Comparison of ENCODE assay signal across 26 cellular contexts in genomic region chr7:47688311-47689100, GRCh38.
DNase-seq lines count a peak whose midpoint lies in the region; ATAC-seq and TF ChIP-seq lines count a peak whose summit lies in the region.
"Had no signal": no experiment of that assay in that cellular context is flagged by ENCODE, and none has a peak within 500 bp of the region (broad histone marks: within the 10 kb centered on the region; RNA-seq: fewer than 3 reads in every experiment).

No MANE protein-coding gene starts in this region.

- H3K9ac ChIP-seq in HUES64 (ENCODE audit: low read depth, low read length): no peak overlapping the region
- H3K9ac ChIP-seq: parathyroid adenoma had no signal

- intact Hi-C loops in sciatic nerve (cut with DNase I): no loop called here

- H3K27me3 ChIP-seq in HUES64 (ENCODE audit: insufficient read depth, low read length): no peaks in the 10 kb centered on the region
- H3K27me3 ChIP-seq: gastroesophageal sphincter, vagina had no signal

- no peak overlapping the region for H3K4me3 Mint-ChIP-seq in chondrocyte (ENCODE audit: unreplicated experiment)
- H3K4me3 Mint-ChIP-seq: CD4-positive, CD25-positive, alpha-beta regulatory T cell had no signal

- peaks cover 1% of the 10 kb centered on the region for H3K36me3 Mint-ChIP-seq in chondrocyte (ENCODE audit: low read depth)
- H3K36me3 Mint-ChIP-seq: CD4-positive, CD25-positive, alpha-beta regulatory T cell had no signal

- H3K9me3 Mint-ChIP-seq in chondrocyte (ENCODE audit: low read depth): no peaks in the 10 kb centered on the region
- H3K9me3 Mint-ChIP-seq: CD4-positive, CD25-positive, alpha-beta regulatory T cell had no signal

- H3K4me3 ChIP-seq in HUES64 (ENCODE audit: low read length) (no peak overlapping the region), mesodermal cell (ENCODE audit: extremely low read depth, insufficient read depth, low read length, poor library complexity, severe bottlenecking) (no peak overlapping the region)
- H3K4me3 ChIP-seq: gastroesophageal sphincter, left ventricle myocardium inferior, skin epidermis, vagina had no signal

- peak overlapping the region; percentile 79 for H3K27ac Mint-ChIP-seq in chondrocyte (ENCODE audit: unreplicated experiment)
- H3K27ac Mint-ChIP-seq: CD4-positive, CD25-positive, alpha-beta regulatory T cell had no signal

- H3K27ac ChIP-seq in HUES64 (ENCODE audit: low read depth, low read length) (0 out of 2 replicates have a peak overlapping the region, but pooled peaks have one; percentile 3), mesodermal cell (ENCODE audit: low read depth, low read length, severe bottlenecking) (peak overlapping the region; percentile 84)
- H3K27ac ChIP-seq: left ventricle myocardium inferior, parathyroid adenoma, skin epidermis, vagina had no signal

- H3K9me3 ChIP-seq in HUES64 (ENCODE audit: insufficient read depth, low read depth, low read length) (no peaks in the 10 kb centered on the region), mesodermal cell (ENCODE audit: control insufficient read depth, low read length) (no peaks in the 10 kb centered on the region)
- H3K9me3 ChIP-seq: gastroesophageal sphincter, left ventricle myocardium inferior, vagina had no signal

- ATAC-seq in sciatic nerve (peak; percentile 13), HG03039 (IDR thresholded peaks at IDR 0.05; ENCODE audit: unreplicated experiment) (no peak)
- ATAC-seq: esophagus mucosa, gastroesophageal sphincter had no signal

- peaks cover 47% of the 10 kb centered on the region for H3K4me1 Mint-ChIP-seq in chondrocyte (ENCODE audit: low read depth)
- H3K4me1 Mint-ChIP-seq: CD4-positive, CD25-positive, alpha-beta regulatory T cell had no signal

- peaks cover 3% of the 10 kb centered on the region; the same call in 1 of the 2 replicates for H3K4me1 ChIP-seq in HUES64 (ENCODE audit: insufficient read depth, low read length)
- H3K4me1 ChIP-seq in mesodermal cell (ENCODE audit: control insufficient read depth, insufficient read depth, low read length, poor library complexity, severe bottlenecking): peaks cover 7% of the 10 kb centered on the region
- H3K4me1 ChIP-seq: vagina had no signal

- 83% methylated on average over 15 of the region's 15 CpGs for WGBS in HUES64
- WGBS in mesodermal cell (ENCODE audit: insufficient coverage in 2 of 2), 2 experiments: 78 to 84% methylated on average over 13 of the region's 15 CpGs

- DNase-seq in chondrocyte (ENCODE audit: low spot score) (no peak), sciatic nerve (ENCODE audit: low spot score) (no peak), NCI-H1694 (lab: John Stamatoyannopoulos, UW) (no peak), H4 (ENCODE audit: low spot score) (no peak), SKM-1 (lab: John Stamatoyannopoulos, UW; ENCODE audit: unreplicated experiment) (no peak)
- DNase-seq: activated CD4-positive, alpha-beta T cell treated with anti-CD3 and anti-CD28 coated beads, Interleukin-2, amount 50 U/mL, for 1 hour; activated CD8-positive, alpha-beta memory T cell treated with anti-CD3 and anti-CD28 coated beads, Interleukin-2, amount 50 U/mL, for 4 hours; activated effector memory CD4-positive, alpha-beta T cell treated with Interleukin-2 at 50 U/mL for 16 hours; CD4-positive, CD25-positive, alpha-beta regulatory T cell; central memory CD4-positive, alpha-beta T cell; DMS53; effector CD4-positive, alpha-beta T cell; KBM-7; left ventricle myocardium inferior; NCI-H2081; NK-92 treated with Interleukin-12 subunit alpha and Interleukin-12 subunit beta, amount 100 ng/mL, for 24 hours; RPMI8226; stimulated activated CD4-positive, alpha-beta T cell treated with anti-CD3 and anti-CD28 coated beads, Interleukin-4, amount 100 ng/mL, for 24 hours had no signal

- no peak for TF ChIP-seq CTCF in chondrocyte (IDR thresholded peaks at IDR 0.05)

- no peaks in the 10 kb centered on the region for H3K36me3 ChIP-seq in HUES64 (ENCODE audit: insufficient read depth, low read length)
- H3K36me3 ChIP-seq in mesodermal cell (ENCODE audit: control insufficient read depth, insufficient read depth, low read length): no peaks in the 10 kb centered on the region
- H3K36me3 ChIP-seq: gastroesophageal sphincter, left ventricle myocardium inferior, vagina had no signal

- no peaks in the 10 kb centered on the region for H3K27me3 Mint-ChIP-seq in chondrocyte (ENCODE audit: low read depth)
- H3K27me3 Mint-ChIP-seq: CD4-positive, CD25-positive, alpha-beta regulatory T cell had no signal
